In the genomic region with DNA sequence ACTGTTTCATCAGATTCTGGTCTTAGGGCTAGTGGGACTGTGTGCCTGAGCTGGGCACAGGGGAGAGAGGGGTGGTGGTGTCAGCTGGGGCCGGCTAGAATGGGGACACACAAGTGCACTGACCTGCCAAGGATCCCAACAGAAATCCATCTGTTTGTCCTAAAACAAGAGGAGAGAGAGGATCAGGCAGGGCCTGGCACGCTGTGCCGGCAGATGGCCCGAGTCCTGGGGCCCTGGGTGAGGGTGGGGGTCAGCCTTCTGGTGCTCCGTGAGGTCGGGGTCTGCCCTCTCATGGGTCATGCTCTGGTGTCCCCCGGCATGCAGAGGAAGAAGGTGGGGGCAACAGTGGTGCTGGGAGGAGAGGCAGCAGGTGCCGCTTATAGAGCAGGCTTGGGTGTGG, we compare ENCODE assay signal across 5 cellular contexts. TPM values are rescaled to one million over a fixed set of nuclear protein-coding genes. Genes with fewer than 3 reads are reported as not detected.
"Had no signal": no experiment of that assay in that cellular context is flagged by ENCODE, and none has a peak within 500 bp of the region (broad histone marks: within the 10 kb centered on the region; RNA-seq: fewer than 3 reads in every experiment).

No MANE protein-coding gene starts in this region.

RNA-seq across cellular contexts. Expression of a gene that starts 3.7 kb away (rescaled TPM):
- total RNA-seq: LHCN-M2, MCF 10A, PC-3, Peyer's patch, SJSA1 had no signal

RNA-seq across cellular contexts. Expression of a gene that starts 18.0 kb away (rescaled TPM):
- total RNA-seq: LHCN-M2, MCF 10A, PC-3, SJSA1 had no signal

RNA-seq across cellular contexts. Expression of a gene that starts 22.0 kb away (rescaled TPM):
- total RNA-seq: MCF 10A, PC-3, SJSA1 had no signal

RNA-seq across cellular contexts. Expression of a gene that starts 33.6 kb away (rescaled TPM):
- total RNA-seq: MCF 10A had no signal

RNA-seq across cellular contexts. Expression of a gene that starts 35.8 kb away (rescaled TPM):
- total RNA-seq: LHCN-M2, MCF 10A, PC-3, Peyer's patch, SJSA1 had no signal
